ENCODE assay signal across 23 cellular contexts in the genomic region with DNA sequence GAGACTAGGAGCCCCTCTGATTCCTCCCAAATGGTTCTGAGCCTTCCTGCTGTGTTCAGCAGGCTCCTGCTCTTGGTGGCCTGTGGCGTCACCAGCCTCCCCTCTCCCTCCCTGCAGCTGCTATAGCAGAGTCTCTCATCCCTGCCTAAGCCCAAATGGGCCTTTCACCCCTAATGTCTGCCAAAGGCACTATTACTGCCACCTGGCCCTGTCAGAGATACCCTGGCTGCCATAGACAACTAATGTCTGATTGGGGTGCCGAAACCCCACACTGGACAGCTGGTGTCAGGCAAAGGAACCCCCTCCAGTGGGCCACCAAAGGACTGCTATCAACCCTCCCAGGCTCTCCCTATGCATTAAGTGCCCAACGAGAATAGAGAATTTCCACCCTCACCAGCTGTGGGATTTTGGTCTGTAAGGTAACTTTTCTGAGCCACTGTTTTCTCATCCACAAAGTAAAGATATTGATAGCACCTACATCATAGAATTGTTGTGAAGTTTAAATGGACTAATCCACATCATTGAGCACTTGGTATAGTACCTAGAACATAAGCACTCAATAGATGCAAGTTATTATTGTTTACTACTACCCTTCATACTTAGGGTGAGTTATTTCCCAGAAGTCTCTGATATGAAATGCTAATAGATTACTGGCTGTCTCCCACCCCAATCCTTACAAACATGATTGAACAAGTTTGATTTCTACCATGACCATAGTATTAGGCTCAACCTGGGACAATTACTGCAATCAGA.
"Had no signal": no experiment of that assay in that cellular context is flagged by ENCODE, and none has a peak within 500 bp of the region (broad histone marks: within the 10 kb centered on the region; RNA-seq: fewer than 3 reads in every experiment).

No MANE protein-coding gene starts in this region.

- H3K4me3 ChIP-seq: coronary artery, left lung, pancreas, right lobe of liver, smooth muscle cell, suprapubic skin, vagina had no signal

- H3K36me3 Mint-ChIP-seq: natural killer cell had no signal

- H3K4me2 ChIP-seq: smooth muscle cell had no signal

- ATAC-seq: effector memory CD8-positive, alpha-beta T cell; left lung; natural killer cell; pancreas; right lobe of liver; stimulated activated naive CD8-positive, alpha-beta T cell treated with anti-CD3 and anti-CD28 coated beads, Interleukin-15, amount 100 ng/mL, for 72 hours had no signal

- H3K27ac Mint-ChIP-seq: effector memory CD8-positive, alpha-beta T cell; natural killer cell; progenitor cell of endocrine pancreas; stimulated activated naive CD8-positive, alpha-beta T cell treated with anti-CD3 and anti-CD28 coated beads, Interleukin-15, amount 100 ng/mL, for 72 hours had no signal

- FAIRE-seq: endometrium, frontal cortex, keratinocyte, pancreas had no signal

- H3K4me1 ChIP-seq: left lung, pancreas, right lobe of liver, suprapubic skin, vagina had no signal

- H3K4me3 Mint-ChIP-seq: effector memory CD8-positive, alpha-beta T cell; natural killer cell; neural crest cell; stimulated activated naive CD8-positive, alpha-beta T cell treated with anti-CD3 and anti-CD28 coated beads, Interleukin-15, amount 100 ng/mL, for 72 hours had no signal

- H3K4me1 Mint-ChIP-seq: natural killer cell had no signal

- H3K36me3 ChIP-seq: left lung, neutrophil, pancreas, right lobe of liver, suprapubic skin, vagina had no signal

- H3K27me3 Mint-ChIP-seq: stimulated activated naive CD8-positive, alpha-beta T cell treated with anti-CD3 and anti-CD28 coated beads, Interleukin-15, amount 100 ng/mL, for 72 hours had no signal

- DNase-seq: dermis blood vessel endothelial cell; effector memory CD8-positive, alpha-beta T cell; head of caudate nucleus; left lung; natural killer cell; pancreas; right lobe of liver; stimulated activated CD4-positive, alpha-beta T cell treated with anti-CD3 and anti-CD28 coated beads, Interleukin-12 subunit alpha, Interleukin-12 subunit beta, amount 100 ng/mL, for 4 hours; stimulated activated CD4-positive, alpha-beta T cell treated with anti-CD3 and anti-CD28 coated beads, Interleukin-1b, Interleukin-23, amount 100 ng/mL, for 48 hours; stimulated activated CD4-positive, alpha-beta T cell treated with anti-CD3 and anti-CD28 coated beads, Interleukin-4, amount 100 ng/mL, for 1 hour; stimulated activated CD8-positive, alpha-beta memory T cell treated with anti-CD3 and anti-CD28 coated beads, Interleukin-4, amount 100 ng/mL, for 48 hours; stimulated activated naive CD4-positive, alpha-beta T cell; stimulated activated naive CD8-positive, alpha-beta T cell treated with anti-CD3 and anti-CD28 coated beads, Interleukin-15, amount 100 ng/mL, for 72 hours had no signal

- H3K27ac ChIP-seq: coronary artery, left lung, neutrophil, pancreas, right lobe of liver, suprapubic skin, vagina had no signal

- H3K9me3 ChIP-seq: left lung, neutrophil, pancreas, right lobe of liver, suprapubic skin, vagina had no signal

- H3K9me3 Mint-ChIP-seq: effector memory CD8-positive, alpha-beta T cell; natural killer cell; stimulated activated naive CD8-positive, alpha-beta T cell treated with anti-CD3 and anti-CD28 coated beads, Interleukin-15, amount 100 ng/mL, for 72 hours had no signal

- H3K27me3 ChIP-seq: left lung, neutrophil, right lobe of liver, suprapubic skin, vagina had no signal
